In genomic region chr15:100772478-100773378, GRCh38 we compare ENCODE assay signal across 1 cellular context.
TF ChIP-seq lines count a peak whose summit lies in the region.

No MANE protein-coding gene starts in this region.

TF ChIP-seq in HepG2, 621 proteins besides CTCF, POLR2A, EP300 and RAD21 (continued from another document):
- TF ChIP-seq ATF2 (CRISPR knock-in tag; IDR thresholded peaks at IDR 0.05), result no peak
- no peak for TF ChIP-seq TGIF2 (CRISPR knock-in tag; IDR thresholded peaks at IDR 0.05)
- TF ChIP-seq RNF219 (CRISPR knock-in tag; IDR thresholded peaks at IDR 0.05), result no peak
- no peak for TF ChIP-seq RFX3 (CRISPR knock-in tag; IDR thresholded peaks at IDR 0.05)
- no peak for TF ChIP-seq ARID3A (IDR thresholded peaks at IDR 0.05; ENCODE audit: low read depth, low read length)
- no peak for TF ChIP-seq KLF15 (CRISPR knock-in tag; IDR thresholded peaks at IDR 0.05; ENCODE audit: borderline replicate concordance)
- no peak for TF ChIP-seq EED (CRISPR knock-in tag; IDR thresholded peaks at IDR 0.05)
- TF ChIP-seq TBX3 (IDR thresholded peaks at IDR 0.05; ENCODE audit: borderline replicate concordance), result no peak
- TF ChIP-seq RBM39 (IDR thresholded peaks at IDR 0.05; ENCODE audit: low read depth, low read length, poor library complexity, severe bottlenecking), result no peak
- TF ChIP-seq JUND (CRISPR knock-in tag; IDR thresholded peaks at IDR 0.05), result no peak
- no peak for TF ChIP-seq DR1 (CRISPR knock-in tag; IDR thresholded peaks at IDR 0.05)
- no peak for TF ChIP-seq RNF2 (conservative IDR thresholded peaks at IDR 0.05; ENCODE audit: low read depth)
- no peak for TF ChIP-seq RFXAP (CRISPR knock-in tag; IDR thresholded peaks at IDR 0.05; ENCODE audit: borderline replicate concordance)
